ENCODE assay signal across 10 cellular contexts in the genomic region with DNA sequence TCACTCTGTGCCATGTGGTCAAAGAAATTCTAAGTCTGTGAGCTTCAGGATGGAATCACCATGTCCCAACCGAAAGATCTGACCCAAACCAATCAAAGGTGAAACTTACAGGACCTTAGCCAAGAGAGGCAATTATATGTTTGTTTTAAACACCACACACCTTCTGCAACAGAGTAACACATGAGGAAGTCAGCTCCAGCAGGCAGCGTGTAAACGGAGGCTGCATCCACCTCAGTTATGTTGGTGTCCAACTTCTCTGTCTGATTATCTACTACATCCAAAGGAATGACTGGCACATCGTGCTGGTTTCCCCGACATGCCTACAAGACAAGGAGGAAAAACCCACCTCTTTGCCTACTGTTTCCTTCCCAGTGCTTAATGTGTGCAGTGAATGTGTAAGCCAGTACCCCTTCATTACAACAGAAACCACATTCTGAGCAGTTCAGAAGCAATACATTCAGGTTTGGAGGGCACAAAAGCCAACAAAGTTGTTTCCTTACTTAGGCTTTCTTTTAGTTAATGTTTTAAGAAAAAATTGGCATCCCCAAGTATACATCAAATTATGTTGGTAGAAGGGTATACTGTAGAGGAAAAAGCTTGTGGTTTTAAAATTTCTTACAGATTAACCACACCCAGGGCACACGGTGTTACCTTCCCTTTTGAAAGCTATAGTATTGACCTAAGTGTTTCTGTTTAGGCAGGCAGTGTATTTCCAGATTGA.
DNase-seq lines count a peak whose midpoint lies in the region; ATAC-seq lines count a peak whose summit lies in the region.
"Had no signal": no experiment of that assay in that cellular context is flagged by ENCODE, and none has a peak within 500 bp of the region (broad histone marks: within the 10 kb centered on the region; RNA-seq: fewer than 3 reads in every experiment).

No MANE protein-coding gene starts in this region.

- no peaks in the 10 kb centered on the region for H3K9me3 Mint-ChIP-seq in effector memory CD8-positive, alpha-beta T cell
- H3K9me3 Mint-ChIP-seq: type B pancreatic cell had no signal

- DNase-seq in effector memory CD8-positive, alpha-beta T cell: peak in 2 of 3 experiments; percentile 4 to 7
- DNase-seq in SIG-M5 (lab: John Stamatoyannopoulos, UW) (no peak), NCI-H524 treated with DMSO at 0.1 percent for 48 hours (lab: John Stamatoyannopoulos, UW) (no peak), NCI-H2107 (lab: John Stamatoyannopoulos, UW) (no peak)
- DNase-seq in stimulated activated CD4-positive, alpha-beta T cell treated with anti-CD3 and anti-CD28 coated beads, Interleukin-4, amount 100 ng/mL, for 24 hours: no peak
- DNase-seq: NCI-H69 had no signal

- H3K27me3 Mint-ChIP-seq in effector memory CD8-positive, alpha-beta T cell: no peaks in the 10 kb centered on the region
- H3K27me3 Mint-ChIP-seq: type B pancreatic cell had no signal

- H3K27ac Mint-ChIP-seq in effector memory CD8-positive, alpha-beta T cell: peak overlapping the region; percentile 42 to 86
- H3K27ac Mint-ChIP-seq: type B pancreatic cell had no signal

- peak; percentile 96 for ATAC-seq in GM18861 (IDR thresholded peaks at IDR 0.05; ENCODE audit: unreplicated experiment)
- peak; percentile 95 for ATAC-seq in GM21528 (IDR thresholded peaks at IDR 0.05; ENCODE audit: low FRiP score, unreplicated experiment)
- peak; percentile 93 for ATAC-seq in HG03354 (IDR thresholded peaks at IDR 0.05; ENCODE audit: poor library complexity, severe bottlenecking, unreplicated experiment)
- peak; percentile 97 for ATAC-seq in effector memory CD8-positive, alpha-beta T cell (replicated peaks)

- peak overlapping the region; percentile 48 to 55 for H3K4me3 Mint-ChIP-seq in effector memory CD8-positive, alpha-beta T cell
- H3K4me3 Mint-ChIP-seq: type B pancreatic cell had no signal

- H3K4me1 Mint-ChIP-seq in effector memory CD8-positive, alpha-beta T cell (ENCODE audit: low read depth in 2 of 2): peaks cover 22 to 24% of the 10 kb centered on the region in 2 donors

- H3K36me3 Mint-ChIP-seq in effector memory CD8-positive, alpha-beta T cell (ENCODE audit: insufficient read depth): peaks cover 23% of the 10 kb centered on the region

Comparison
In these comparisons a context has a peak if more than half of its experiments do, and no peak if none do; other contexts are left out.
1. DNase-seq: peak in effector memory CD8-positive, alpha-beta T cell (2 of 3); none in SIG-M5 (single experiment), NCI-H524 treated with DMSO at 0.1 percent for 48 hours (single experiment), stimulated activated CD4-positive, alpha-beta T cell treated with anti-CD3 and anti-CD28 coated beads, Interleukin-4, amount 100 ng/mL, for 24 hours (single experiment) and NCI-H2107 (single experiment).
2. Peak in every context shown above with its lines, with median percentiles within 50 percentile points of each other: ATAC-seq.